In genomic region chr11:11459578-11459977, GRCh38 we compare ENCODE assay signal across 27 cellular contexts.
"Had no signal": no experiment of that assay in that cellular context is flagged by ENCODE, and none has a peak within 500 bp of the region (broad histone marks: within the 10 kb centered on the region; RNA-seq: fewer than 3 reads in every experiment).

No MANE protein-coding gene starts in this region.

- ATAC-seq: natural killer cell; right cardiac atrium; sciatic nerve; stimulated activated naive B cell treated with anti-CD40 and anti-IgM and Interleukin-4, amounts not matched to agents 10 μg/mL and 1 μg/mL and 100 μg/mL, for 72 hours; stimulated activated naive CD8-positive, alpha-beta T cell treated with anti-CD3 and anti-CD28 coated beads, Interleukin-15, Interleukin-2, amounts not matched to agents 100 U/mL and 50 U/mL, for 24 hours had no signal

- H3K27ac ChIP-seq: ovary, prostate gland, skin epidermis, stomach, testis, thyroid gland, transverse colon, upper lobe of left lung, vagina had no signal

- H3K9me3 Mint-ChIP-seq: mesothelial cell of epicardium; natural killer cell; stimulated activated naive B cell treated with anti-CD40 and anti-IgM and Interleukin-4, amounts not matched to agents 10 μg/mL and 1 μg/mL and 100 μg/mL, for 72 hours had no signal

- DNase-seq: hypothalamus; islet precursor cell; left ventricle myocardium inferior; mesendoderm; naive B cell; natural killer cell; ovary; posterior cingulate gyrus; retina; right cardiac atrium; stimulated activated CD4-positive, alpha-beta T cell treated with anti-CD3 and anti-CD28 coated beads, Interleukin-12 subunit alpha, Interleukin-12 subunit beta, amount 100 ng/mL, for 4 hours; stimulated activated CD4-positive, alpha-beta T cell treated with anti-CD3 and anti-CD28 coated beads, Interleukin-15, amount 100 ng/mL, for 24 hours; stimulated activated CD4-positive, alpha-beta T cell treated with anti-CD3 and anti-CD28 coated beads, Interleukin-2, amount 100 ng/mL, for 24 hours; stimulated activated CD4-positive, alpha-beta T cell treated with anti-CD3 and anti-CD28 coated beads, Interleukin-4, amount 100 ng/mL, for 1 hour; stimulated activated naive B cell treated with anti-CD40 and anti-IgM and Interleukin-4, amounts not matched to agents 10 μg/mL and 1 μg/mL and 100 μg/mL, for 72 hours; stimulated activated naive CD8-positive, alpha-beta T cell treated with anti-CD3 and anti-CD28 coated beads, Interleukin-15, Interleukin-2, amounts not matched to agents 100 U/mL and 50 U/mL, for 24 hours; stomach; testis; thyroid gland; transverse colon; upper lobe of left lung had no signal

- H3K4me3 ChIP-seq: left ventricle myocardium inferior, lung, ovary, prostate gland, skin epidermis, stomach, testis, thyroid gland, transverse colon, upper lobe of left lung, vagina had no signal

- H3K9me3 ChIP-seq: left ventricle myocardium inferior, ovary, prostate gland, stomach, testis, thyroid gland, transverse colon, upper lobe of left lung, vagina had no signal

- H3K4me1 Mint-ChIP-seq: naive B cell; natural killer cell; stimulated activated naive B cell treated with anti-CD40 and anti-IgM and Interleukin-4, amounts not matched to agents 10 μg/mL and 1 μg/mL and 100 μg/mL, for 72 hours had no signal

- H3K4me1 ChIP-seq: prostate gland had no signal

- H3K36me3 Mint-ChIP-seq: mesothelial cell of epicardium; naive B cell; natural killer cell; stimulated activated naive B cell treated with anti-CD40 and anti-IgM and Interleukin-4, amounts not matched to agents 10 μg/mL and 1 μg/mL and 100 μg/mL, for 72 hours had no signal

- H3K27me3 ChIP-seq: ovary, stomach, testis, thyroid gland, transverse colon, upper lobe of left lung, vagina had no signal

- H3K4me3 Mint-ChIP-seq: mesothelial cell of epicardium; naive B cell; natural killer cell; stimulated activated naive B cell treated with anti-CD40 and anti-IgM and Interleukin-4, amounts not matched to agents 10 μg/mL and 1 μg/mL and 100 μg/mL, for 72 hours had no signal

- H3K36me3 ChIP-seq: left ventricle myocardium inferior, ovary, prostate gland, stomach, thyroid gland, transverse colon, upper lobe of left lung, vagina had no signal

- H3K27ac Mint-ChIP-seq: mesothelial cell of epicardium; naive B cell; natural killer cell; stimulated activated naive B cell treated with anti-CD40 and anti-IgM and Interleukin-4, amounts not matched to agents 10 μg/mL and 1 μg/mL and 100 μg/mL, for 72 hours had no signal
